Comparison of ENCODE assay signal across 26 cellular contexts in the genomic region with DNA sequence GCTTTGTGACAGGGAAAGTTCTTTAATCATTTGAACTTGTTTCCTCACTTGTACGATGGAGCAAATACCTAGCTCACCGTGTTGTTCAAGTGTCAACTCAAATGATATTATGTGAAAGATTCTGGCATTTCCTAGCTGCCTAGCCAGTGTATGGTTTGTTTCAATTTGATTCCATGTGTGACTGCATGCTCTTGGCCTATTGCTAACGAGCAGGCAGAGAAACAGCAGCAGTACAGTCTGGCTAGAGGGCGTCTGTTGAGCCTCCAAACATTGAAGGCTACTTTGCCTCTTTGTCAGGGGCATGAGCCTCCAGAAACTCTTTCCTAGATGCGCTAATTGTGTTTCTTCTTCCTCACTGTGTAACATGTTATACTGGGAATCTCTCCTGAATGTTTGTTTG.
DNase-seq lines count a peak whose midpoint lies in the region; ATAC-seq, FAIRE-seq and TF ChIP-seq lines count a peak whose summit lies in the region.
"Had no signal": no experiment of that assay in that cellular context is flagged by ENCODE, and none has a peak within 500 bp of the region (broad histone marks: within the 10 kb centered on the region; RNA-seq: fewer than 3 reads in every experiment).

No MANE protein-coding gene starts in this region.

- peak; percentile 89 for FAIRE-seq in bronchial epithelial cell (lab: Jason Lieb, UNC)
- FAIRE-seq: A204.1, GM12878, GM12892, GM18507 had no signal

- no peak for ATAC-seq in GM21786 (IDR thresholded peaks at IDR 0.05; ENCODE audit: unreplicated experiment)
- ATAC-seq: GM12878 had no signal

- H3K36me3 ChIP-seq in bronchial epithelial cell (ENCODE audit: control insufficient read depth, insufficient read depth, low read length) (no peaks in the 10 kb centered on the region), right atrium auricular region (no peaks in the 10 kb centered on the region)
- H3K36me3 ChIP-seq: BE2C, BLaER1 had no signal

- no peaks in the 10 kb centered on the region for H3K9me3 ChIP-seq in right atrium auricular region
- H3K9me3 ChIP-seq: BE2C, BLaER1 had no signal

- H3K27ac ChIP-seq in right atrium auricular region, result no peak overlapping the region
- H3K27ac ChIP-seq: BLaER1 had no signal

- DNase-seq in NCI-H69 (lab: John Stamatoyannopoulos, UW) (peak; percentile 22), SK-N-DZ (ENCODE audit: low spot score) (peak; percentile 65), bronchial epithelial cell (ENCODE audit: low read depth) (no peak), right atrium auricular region (ENCODE audit: low spot score) (no peak), H4 (ENCODE audit: low spot score) (no peak)
- DNase-seq: 8988T; ACHN; BE2C; C1 segment of cervical spinal cord; CD4-positive, alpha-beta memory T cell; CD4-positive, CD25-positive, alpha-beta regulatory T cell; CD8-positive, alpha-beta memory T cell; COR-L47; DMS 273 treated with DMSO at 0.1 percent for 48 hours; DMS153; DMS53; DMS79; DND-41; EL; GDM1 had no signal

- H3K4me3 ChIP-seq in bronchial epithelial cell (ENCODE audit: low read depth, low read length) (no peak overlapping the region), right atrium auricular region (no peak overlapping the region)
- H3K4me3 ChIP-seq: BLaER1, GM12878 had no signal

- TF ChIP-seq CTCF in bronchial epithelial cell (IDR thresholded peaks at IDR 0.05; ENCODE audit: insufficient read depth, low read length, severe bottlenecking), result no peak
- TF ChIP-seq CTCF in right atrium auricular region (IDR thresholded peaks at IDR 0.05), result no peak

- no peaks in the 10 kb centered on the region for H3K4me1 ChIP-seq in right atrium auricular region

- H3K27me3 ChIP-seq in bronchial epithelial cell (ENCODE audit: control insufficient read depth, insufficient read depth, low read length) (no peaks in the 10 kb centered on the region), right atrium auricular region (no peaks in the 10 kb centered on the region)
- H3K27me3 ChIP-seq: BE2C, BLaER1 had no signal

Comparison
In these comparisons a context has a peak if more than half of its experiments do, and no peak if none do; other contexts are left out.
1. DNase-seq: peak in NCI-H69 (single experiment) and SK-N-DZ (single experiment); none in bronchial epithelial cell (single experiment), right atrium auricular region (single experiment) and H4 (single experiment).